13 cellular contexts compared by ENCODE assay signal in genomic region chr1:100597784-100598183, GRCh38. TPM values are rescaled to one million over a fixed set of nuclear protein-coding genes. Genes with fewer than 3 reads are reported as not detected.
A peak's percentile ranks its signal among the peaks of the same experiment; 100 is the strongest.
DNase-seq lines count a peak whose midpoint lies in the region; ATAC-seq and TF ChIP-seq lines count a peak whose summit lies in the region.
"Had no signal": no experiment of that assay in that cellular context is flagged by ENCODE, and none has a peak within 500 bp of the region (broad histone marks: within the 10 kb centered on the region; RNA-seq: fewer than 3 reads in every experiment).

No MANE protein-coding gene starts in this region.

- ATAC-seq in DND-41 (ENCODE audit: insufficient read depth, low read depth) (peak; percentile 54), GM21576 (IDR thresholded peaks at IDR 0.05; ENCODE audit: unreplicated experiment) (no peak), upper lobe of left lung (ENCODE audit: low FRiP score in 2 of 2) (no peak)
- ATAC-seq: activated T-cell treated with anti-CD3 and anti-CD28 coated beads, Interleukin-2, amount 50 U/mL, for 4 hours had no signal

- no peak overlapping the region for H3K4me2 ChIP-seq in DND-41 (ENCODE audit: insufficient read depth, low read length)
- peak overlapping the region; percentile 71 for H3K4me2 ChIP-seq in Loucy (ENCODE audit: low read depth, low read length, poor library complexity, severe bottlenecking)

- H3K27ac ChIP-seq in DND-41 (ENCODE audit: low read length) (peak overlapping the region; percentile 63), upper lobe of left lung (no peak overlapping the region)
- H3K27ac ChIP-seq: VCaP had no signal

- H3K79me2 ChIP-seq in DND-41 (ENCODE audit: insufficient read depth, low read length) (no peaks in the 10 kb centered on the region), Loucy (ENCODE audit: insufficient read depth, low read length) (no peaks in the 10 kb centered on the region)

- H4K20me1 ChIP-seq in DND-41 (ENCODE audit: insufficient read depth, low read length) (no peaks in the 10 kb centered on the region; the same call in 1 of the 2 replicates), Loucy (ENCODE audit: insufficient read depth, low read length, poor library complexity, severe bottlenecking) (no peaks in the 10 kb centered on the region)

- WGBS in upper lobe of left lung, 2 donors = 49 to 52% methylated on average over 4 of the region's 4 CpGs

- DNase-seq in DND-41 (no peak), amniotic epithelial cell (ENCODE audit: low read depth) (peak; percentile 83), myocyte (ENCODE audit: low read depth) (peak; percentile 68), H7 (no peak), upper lobe of left lung (no peak)
- DNase-seq: activated CD4-positive, alpha-beta memory T cell treated with anti-CD3 and anti-CD28 coated beads for 36 hours; activated naive CD4-positive, alpha-beta T cell treated with anti-CD3 and anti-CD28 coated beads, Interleukin-2, amount 50 U/mL, for 16 hours; activated T-cell treated with anti-CD3 and anti-CD28 coated beads, Interleukin-2, amount 50 U/mL, for 4 hours; NCI-H187; NCI-H510A had no signal

- no peak for TF ChIP-seq CTCF in DND-41 (IDR thresholded peaks at IDR 0.05; ENCODE audit: borderline replicate concordance, extremely low read depth, low read length, poor library complexity, severe bottlenecking)
- no peak for TF ChIP-seq CTCF in Loucy (conservative IDR thresholded peaks at IDR 0.05; ENCODE audit: low read length)
- no peak for TF ChIP-seq CTCF in upper lobe of left lung (IDR thresholded peaks at IDR 0.05)

- H3K4me1 ChIP-seq in DND-41 (ENCODE audit: insufficient read depth, low read length) = peaks cover 17% of the 10 kb centered on the region
- peaks cover 18% of the 10 kb centered on the region for H3K4me1 ChIP-seq in Loucy (ENCODE audit: insufficient read depth, low read length, poor library complexity, severe bottlenecking)
- H3K4me1 ChIP-seq in upper lobe of left lung = no peaks in the 10 kb centered on the region

- H2AFZ ChIP-seq in DND-41 (ENCODE audit: low read depth, low read length) (0 out of 2 replicates have a peak overlapping the region, but pooled peaks have one; percentile 13), Loucy (ENCODE audit: low read length) (0 out of 2 replicates have a peak overlapping the region, but pooled peaks have one; percentile 47)

- H3F3A ChIP-seq in Loucy (ENCODE audit: low read depth) = peaks cover 7% of the 10 kb centered on the region; the same call in 1 of the 2 replicates

- no peak overlapping the region for H3K4me3 ChIP-seq in DND-41 (ENCODE audit: low read depth in 1 of 2, low read length in 2 of 2)
- H3K4me3 ChIP-seq in Loucy (ENCODE audit: low read length, poor library complexity, severe bottlenecking) = peak overlapping the region; percentile 47
- no peak overlapping the region for H3K4me3 ChIP-seq in H7 (ENCODE audit: insufficient read depth, low read depth, low read length)
- H3K4me3 ChIP-seq in upper lobe of left lung = no peak overlapping the region

- no peak for TF ChIP-seq EP300 in upper lobe of left lung (IDR thresholded peaks at IDR 0.05)

- H3K27me3 ChIP-seq in DND-41 (ENCODE audit: insufficient read depth, low read length, poor library complexity) (no peaks in the 10 kb centered on the region), Loucy (ENCODE audit: insufficient read depth, low read length, poor library complexity, severe bottlenecking) (no peaks in the 10 kb centered on the region), H7 (ENCODE audit: control insufficient read depth, insufficient read depth, low read length) (no peaks in the 10 kb centered on the region), upper lobe of left lung (no peaks in the 10 kb centered on the region)

- no peaks in the 10 kb centered on the region for H3K9me2 ChIP-seq in Loucy (replicated peaks; ENCODE audit: low read depth, low read length)

- H3K36me3 ChIP-seq in DND-41 (ENCODE audit: insufficient read depth, low read length) (no peaks in the 10 kb centered on the region), Loucy (ENCODE audit: insufficient read depth, low read length) (no peaks in the 10 kb centered on the region), H7 (replicated peaks; ENCODE audit: control insufficient read depth, insufficient read depth, low read length) (no peaks in the 10 kb centered on the region), upper lobe of left lung (no peaks in the 10 kb centered on the region)

- no peaks in the 10 kb centered on the region for H3K9me3 ChIP-seq in DND-41 (ENCODE audit: insufficient read depth, low read length, severe bottlenecking)
- H3K9me3 ChIP-seq in Loucy (ENCODE audit: insufficient read depth, low read depth, low read length) = peaks cover 3% of the 10 kb centered on the region; the same call in 1 of the 2 replicates
- H3K9me3 ChIP-seq in upper lobe of left lung = no peaks in the 10 kb centered on the region

- no peak overlapping the region for H3K9ac ChIP-seq in DND-41 (ENCODE audit: low read depth, low read length)
- H3K9ac ChIP-seq in Loucy (ENCODE audit: low read depth, low read length, poor library complexity, severe bottlenecking) = peak overlapping the region; percentile 44

- TF ChIP-seq POLR2A in upper lobe of left lung (IDR thresholded peaks at IDR 0.05) = no peak

RNA-seq across cellular contexts. Expression of gene GPR88, which starts 59.8 kb away (rescaled TPM):
- 0.05 and 0.26 TPM in 2 replicates for total RNA-seq in myocyte
- 0.06 TPM for polyA plus RNA-seq in myocyte (2012)
- not detected in 2 replicates for total RNA-seq in H7 (2014; rRNA removed; shearing (Covaris generic))
- total RNA-seq in upper lobe of left lung = under 1 TPM in 1 of 6 donors, not detected in 5; 0.30 TPM
- total RNA-seq: activated CD4-positive, alpha-beta memory T cell treated with anti-CD3 and anti-CD28 coated beads for 36 hours; activated T-cell treated with anti-CD3 and anti-CD28 coated beads, Interleukin-2, amount 50 U/mL, for 4 hours had no signal

Comparison
In these comparisons a context has a peak if more than half of its experiments do, and no peak if none do; other contexts are left out.
1. DNase-seq: peak in amniotic epithelial cell (single experiment) and myocyte (single experiment); none in DND-41 (single experiment), H7 (single experiment) and upper lobe of left lung (0 of 2).